ENCODE assay signal across 8 cellular contexts in genomic region chr4:98995183-98996055, GRCh38. TPM values are rescaled to one million over a fixed set of nuclear protein-coding genes. Genes with fewer than 3 reads are reported as not detected.
DNase-seq lines count a peak whose midpoint lies in the region; ATAC-seq and TF ChIP-seq lines count a peak whose summit lies in the region.

Gene METAP1, plus strand, starts transcription at chr4:98995721. Its CDS starts 33 bp downstream, at chr4:98995754.

- H3K36me3 ChIP-seq in SK-N-MC (ENCODE audit: insufficient read depth, low read length), result peaks cover 25% of the 10 kb centered on the region

- CTCF ChIA-PET in GM10248 (lab: Yijun Ruan, JAX), result interaction anchor here (0.6 to 9.0 kb wide), 50 partner anchors 8 to 857 kb away, joined by 3 to 165 read pairs (median 5); partner anchors contain the start of genes ADH5 and EIF4E

- peak; percentile 77 for TF ChIP-seq POLR2A in NB4 (IDR thresholded peaks at IDR 0.05; ENCODE audit: extremely low read depth, insufficient read length)

- DNase-seq in GM10248 (ENCODE audit: extremely low spot score), result peak; percentile 96
- peak; percentile 97 for DNase-seq in NB4 (ENCODE audit: low read depth)
- DNase-seq in SK-N-MC (ENCODE audit: low read depth, low spot score), result peak; percentile 62
- peak; percentile 97 for DNase-seq in activated naive CD4-positive, alpha-beta T cell treated with anti-CD3 and anti-CD28 coated beads, Interleukin-2, amount 50 U/mL, for 16 hours
- peak; percentile 95 for DNase-seq in globus pallidus (ENCODE audit: low spot score)
- peak; percentile 97 for DNase-seq in occipital lobe (lab: John Stamatoyannopoulos, UW)

- TF ChIP-seq CTCF in GM10248 (IDR thresholded peaks at IDR 0.05; ENCODE audit: control extremely low read depth, extremely low read depth, low read depth, missing control alignments) (peak; percentile 86), NB4 (IDR thresholded peaks at IDR 0.05; ENCODE audit: low read depth, low read length) (peak; percentile 60)

- H3K4me3 ChIP-seq in NB4 (ENCODE audit: low read depth, low read length), result peak within 1 kb of the TSS; percentile 89
- H3K4me3 ChIP-seq in SK-N-MC, result peak within 1 kb of the TSS; percentile 98

- POLR2A ChIA-PET in GM10248 (lab: Yijun Ruan, JAX), result interaction anchor here (0.6 to 1.5 kb wide), 6 partner anchors 12 to 734 kb away, joined by 3 to 6 read pairs (median 4); partner anchors contain the start of genes EIF4E and RAP1GDS1

- peak; percentile 94 for ATAC-seq in HG02571 (IDR thresholded peaks at IDR 0.05; ENCODE audit: unreplicated experiment)

- H3K9me3 ChIP-seq in SK-N-MC (ENCODE audit: low read depth, low read length), result 0 out of 2 replicates have a peak, but pooled peaks cover 4% of the 10 kb centered on the region

- H3K27ac ChIP-seq in SK-N-MC (peak within 1 kb of the TSS; percentile 90), temporal lobe (ENCODE audit: low read depth, low read length) (peak within 1 kb of the TSS; percentile 54)

- peak within 1 kb of the TSS; percentile 80 for H3K9ac ChIP-seq in SK-N-MC (ENCODE audit: insufficient read length)

RNA-seq across cellular contexts. Expression of gene METAP1, which starts in this region (rescaled TPM):
- total RNA-seq in occipital lobe (34.0 TPM), temporal lobe (35.9 TPM)

Comparison
In these comparisons a context has a peak if more than half of its experiments do, and no peak if none do; other contexts are left out.
1. Peak in every context shown above with its lines: DNase-seq, ATAC-seq, H3K4me3 ChIP-seq and H3K27ac ChIP-seq.